Comparison of ENCODE assay signal across 10 cellular contexts in genomic region chr5:160271396-160271795, GRCh38. TPM values are rescaled to one million over a fixed set of nuclear protein-coding genes. Genes with fewer than 3 reads are reported as not detected.
A peak's percentile ranks its signal among the peaks of the same experiment; 100 is the strongest.
DNase-seq lines count a peak whose midpoint lies in the region; ATAC-seq and TF ChIP-seq lines count a peak whose summit lies in the region.
"Had no signal": no experiment of that assay in that cellular context is flagged by ENCODE, and none has a peak within 500 bp of the region (broad histone marks: within the 10 kb centered on the region; RNA-seq: fewer than 3 reads in every experiment).

No MANE protein-coding gene starts in this region.

- no peak for TF ChIP-seq POLR2A in spleen (IDR thresholded peaks at IDR 0.05)

- H3K4me1 ChIP-seq in foreskin keratinocyte (peaks cover 10% of the 10 kb centered on the region), spleen (peaks cover 32 to 88% (median 60%) of the 10 kb centered on the region in 6 donors)

- TF ChIP-seq CTCF in foreskin keratinocyte (conservative IDR thresholded peaks at IDR 0.05): no peak
- TF ChIP-seq CTCF in spleen (IDR thresholded peaks at IDR 0.05 in 8 of 11, conservative IDR thresholded peaks at IDR 0.05 in 3 of 11): no peak

- no peaks in the 10 kb centered on the region for H3K9me3 ChIP-seq in spleen

- no peak overlapping the region for H3K27ac ChIP-seq in foreskin keratinocyte
- peak overlapping the region; percentile 39 to 92 (median 68) for H3K27ac ChIP-seq in spleen

- H3K27me3 ChIP-seq in foreskin keratinocyte: no peaks in the 10 kb centered on the region
- no peaks in the 10 kb centered on the region for H3K27me3 ChIP-seq in spleen (replicated peaks in 1 of 7)

- intact Hi-C loops in spleen (cut with DNase I; ENCODE audit: low total_unique reads): no loop called here

- peaks cover 0 to 12% (median 0%) of the 10 kb centered on the region in 6 donors for H3K36me3 ChIP-seq in spleen

- peak overlapping the region in 1 of 8 donors; percentile 13 for H3K4me3 ChIP-seq in spleen

- ATAC-seq in foreskin keratinocyte: peak; percentile 24
- ATAC-seq in HG03025 (IDR thresholded peaks at IDR 0.05; ENCODE audit: low FRiP score, unreplicated experiment): no peak

- 12 to 27% (median 14%) methylated on average over 8 of the region's 8 CpGs for WGBS in spleen, 5 donors

- DNase-seq in NCI-H345 (lab: John Stamatoyannopoulos, UW): peak; percentile 7
- no peak for DNase-seq in NCI-H345 treated with DMSO at 0.1 percent for 48 hours (lab: John Stamatoyannopoulos, UW; ENCODE audit: unreplicated experiment)
- DNase-seq in NCI-H2029 (lab: John Stamatoyannopoulos, UW): peak; percentile 72
- DNase-seq in foreskin keratinocyte: peak in 1 of 2 donors; percentile 25
- DNase-seq in spleen: peak; percentile 51
- DNase-seq in stimulated activated CD4-positive, alpha-beta T cell treated with anti-CD3 and anti-CD28 coated beads, Interleukin-4, amount 100 ng/mL, for 4 hours: no peak
- no peak for DNase-seq in T-helper 9 cell

RNA-seq across cellular contexts. Expression of gene CCNJL, which starts 41.0 kb away (rescaled TPM):
- total RNA-seq in foreskin keratinocyte (3.1 and 3.5 TPM in 2 replicates), spleen (10 to 100 TPM; 11.7 to 24.9 (median 19.3) TPM)
- polyA plus RNA-seq in foreskin keratinocyte (2.5 TPM in 2 replicates), spleen (1 to 10 TPM; 1.3 to 3.4 (median 1.8) TPM)

RNA-seq across cellular contexts. Expression of gene FABP6, which starts 42.1 kb away (rescaled TPM):
- total RNA-seq in foreskin keratinocyte (not detected in 2 replicates), spleen (not detected)
- polyA plus RNA-seq in foreskin keratinocyte (0.07 TPM in 1 of 2 replicates, not detected in the other), spleen (under 1 TPM in 1 of 3 donors, not detected in 2; 0.24 TPM)
- total RNA-seq: kidney epithelial cell had no signal
- polyA plus RNA-seq: AG04450 had no signal

Comparison
In these comparisons a context has a peak if more than half of its experiments do, and no peak if none do; other contexts are left out.
1. DNase-seq: peak in NCI-H345 (single experiment), NCI-H2029 (single experiment) and spleen (single experiment); none in NCI-H345 treated with DMSO at 0.1 percent for 48 hours (single experiment), stimulated activated CD4-positive, alpha-beta T cell treated with anti-CD3 and anti-CD28 coated beads, Interleukin-4, amount 100 ng/mL, for 4 hours (0 of 2) and T-helper 9 cell (single experiment).